ENCODE assay signal across 29 cellular contexts in the genomic region with DNA sequence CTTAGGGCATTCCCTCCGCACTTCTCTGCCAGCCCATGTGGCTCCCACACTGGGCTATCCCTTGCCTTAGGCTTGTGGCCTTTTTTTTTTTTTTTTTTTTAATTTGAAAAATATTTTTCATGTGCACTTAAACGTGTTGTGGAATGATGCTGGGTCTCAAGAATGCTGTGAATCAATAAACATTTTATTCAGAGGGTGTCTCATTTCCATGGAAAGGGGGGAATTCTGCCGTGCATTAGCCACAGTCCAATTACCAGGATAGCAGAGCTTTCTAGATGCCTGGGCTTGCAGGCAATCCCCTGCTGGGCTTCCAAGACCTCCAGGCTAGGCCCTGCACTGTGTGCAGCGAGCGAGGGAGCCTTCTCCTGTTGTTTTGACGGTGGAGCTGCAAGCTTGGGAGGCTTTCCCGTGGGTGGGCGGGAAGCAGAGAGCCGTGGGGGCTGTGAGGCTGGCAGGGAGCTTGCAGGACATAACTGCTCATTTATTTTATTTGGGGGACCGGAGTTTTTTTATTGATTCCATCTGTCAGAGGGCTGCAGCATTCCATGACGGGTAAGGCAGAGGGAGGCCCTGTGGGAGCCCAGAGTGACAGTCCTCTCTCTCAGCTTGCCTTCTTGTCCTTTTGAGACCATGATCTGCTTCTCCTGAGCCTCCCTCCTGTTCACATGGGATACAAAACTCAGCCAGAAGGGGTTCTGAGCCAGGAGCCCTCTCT. TPM values are rescaled to one million over a fixed set of nuclear protein-coding genes. Genes with fewer than 3 reads are reported as not detected.
DNase-seq lines count a peak whose midpoint lies in the region; FAIRE-seq and TF ChIP-seq lines count a peak whose summit lies in the region.
"Had no signal": no experiment of that assay in that cellular context is flagged by ENCODE, and none has a peak within 500 bp of the region (broad histone marks: within the 10 kb centered on the region; RNA-seq: fewer than 3 reads in every experiment).

No MANE protein-coding gene starts in this region.

- TF ChIP-seq RAD21 in H1 (IDR thresholded peaks at IDR 0.05 in 1 of 2, conservative IDR thresholded peaks at IDR 0.05 in 1 of 2; ENCODE audit: low read depth in 2 of 2, low read length in 2 of 2): no peak

- H3K27me3 ChIP-seq in H1 (replicated peaks in 1 of 4; ENCODE audit: control insufficient read depth in 3 of 4, extremely low read depth in 1 of 4, insufficient read depth in 3 of 4, low read length in 3 of 4) (0 out of 7 replicates have a peak, but pooled peaks cover 0 to 3% (median under 1%) of the 10 kb centered on the region in 4 experiments), osteoblast (ENCODE audit: insufficient read depth, low read length) (peaks cover 50% of the 10 kb centered on the region)
- H3K27me3 ChIP-seq: thyroid gland had no signal

- H2BK5ac ChIP-seq in H1 (ENCODE audit: low read depth, low read length): no peak overlapping the region

- H3K36me3 Mint-ChIP-seq in chondrocyte (ENCODE audit: low read depth): no peaks in the 10 kb centered on the region
- H3K36me3 Mint-ChIP-seq: activated CD4-positive, alpha-beta memory T cell treated with anti-CD3 and anti-CD28 coated beads for 36 hours; stimulated activated naive B cell treated with anti-CD40 and anti-IgM and Interleukin-4, amounts not matched to agents 10 μg/mL and 1 μg/mL and 100 μg/mL, for 72 hours; WTC11 had no signal

- H3K18ac ChIP-seq in H1 (ENCODE audit: extremely low read depth, low read length): no peak overlapping the region; the same call in 1 of the 2 replicates

- H3K9me3 Mint-ChIP-seq in chondrocyte (ENCODE audit: low read depth): no peaks in the 10 kb centered on the region
- H3K9me3 Mint-ChIP-seq: activated CD4-positive, alpha-beta memory T cell treated with anti-CD3 and anti-CD28 coated beads for 36 hours; stimulated activated naive B cell treated with anti-CD40 and anti-IgM and Interleukin-4, amounts not matched to agents 10 μg/mL and 1 μg/mL and 100 μg/mL, for 72 hours; T-helper 2 cell treated with Interferon-gamma antibody and Interleukin-4, amounts not matched to agents 5 μg/mL and 100 μg/mL, for 36 hours; WTC11 had no signal

- H3K4me1 Mint-ChIP-seq in chondrocyte (ENCODE audit: low read depth): peaks cover 22% of the 10 kb centered on the region

- no peak overlapping the region for H3K9ac ChIP-seq in H1 (replicated peaks in 1 of 4; ENCODE audit: extremely low read depth in 1 of 4, low read depth in 3 of 4, low read length in 3 of 4)
- H3K9ac ChIP-seq: parathyroid adenoma had no signal

- no peak for TF ChIP-seq EP300 in H1 (IDR thresholded peaks at IDR 0.05; ENCODE audit: borderline replicate concordance in 1 of 2, low read depth in 2 of 2, low read length in 2 of 2)

- no peak overlapping the region for H2AFZ ChIP-seq in H1 (ENCODE audit: low read length)
- no peak overlapping the region for H2AFZ ChIP-seq in osteoblast (ENCODE audit: low read length)
- H2AFZ ChIP-seq: parathyroid adenoma had no signal

- H4K91ac ChIP-seq in H1 (replicated peaks; ENCODE audit: insufficient read length, low read length): peak overlapping the region; percentile 66

- peak overlapping the region; percentile 72; the same call in 1 of the 2 replicates for H2BK15ac ChIP-seq in H1 (ENCODE audit: low read length)

- no peaks in the 10 kb centered on the region; the same call in none of the 2 replicates for H3K79me1 ChIP-seq in H1 (ENCODE audit: low read depth, low read length)

- no peak overlapping the region for H3K27ac Mint-ChIP-seq in chondrocyte (ENCODE audit: unreplicated experiment)
- H3K27ac Mint-ChIP-seq: activated CD4-positive, alpha-beta memory T cell treated with anti-CD3 and anti-CD28 coated beads for 36 hours; stimulated activated naive B cell treated with anti-CD40 and anti-IgM and Interleukin-4, amounts not matched to agents 10 μg/mL and 1 μg/mL and 100 μg/mL, for 72 hours; T-helper 2 cell treated with Interferon-gamma antibody and Interleukin-4, amounts not matched to agents 5 μg/mL and 100 μg/mL, for 36 hours; WTC11 had no signal

- H2BK20ac ChIP-seq in H1 (ENCODE audit: low read length): no peak overlapping the region

- no peak overlapping the region for H4K5ac ChIP-seq in H1 (ENCODE audit: insufficient read length, low read depth, low read length)

- FAIRE-seq in H1 (lab: Jason Lieb, UNC): no peak
- FAIRE-seq: frontal cortex had no signal

- H3K4me3 ChIP-seq in AG10803 (ENCODE audit: low read length): no peak overlapping the region
- H3K4me3 ChIP-seq in HEK293 (ENCODE audit: low read depth, low read length): no peak overlapping the region
- no peak overlapping the region for H3K4me3 ChIP-seq in H1 (ENCODE audit: extremely low read depth in 1 of 4, insufficient read depth in 2 of 4, low read depth in 3 of 4, low read length in 4 of 4)
- no peak overlapping the region for H3K4me3 ChIP-seq in osteoblast (ENCODE audit: insufficient read depth, low read length)
- H3K4me3 ChIP-seq: adrenal gland, dorsolateral prefrontal cortex, thyroid gland had no signal

- DNase-seq in AG10803 (ENCODE audit: low read depth): peak; percentile 71
- DNase-seq in H1 (ENCODE audit: low read depth in 1 of 2, low spot score in 2 of 2): no peak
- peak; percentile 93 for DNase-seq in osteoblast (ENCODE audit: insufficient read length, low spot score, missing footprints)
- DNase-seq in chondrocyte (ENCODE audit: low spot score): no peak
- no peak for DNase-seq in HT-29 (ENCODE audit: low spot score)
- no peak for DNase-seq in substantia nigra (lab: John Stamatoyannopoulos, UW)
- DNase-seq in activated naive CD4-positive, alpha-beta T cell (lab: John Stamatoyannopoulos, UW): no peak
- DNase-seq: activated CD4-positive, alpha-beta memory T cell treated with anti-CD3 and anti-CD28 coated beads for 36 hours; activated effector memory CD4-positive, alpha-beta T cell treated with anti-CD3 and anti-CD28 coated beads, Interleukin-2, amount 50 U/mL, for 16 hours; adrenal gland; AML-193; COR-L47; hypothalamus; KBM-7; mammary epithelial cell; MV-4-11; NCI-H187 treated with DMSO at 0.1 percent for 48 hours; NCI-H446 treated with DMSO at 0.1 percent for 48 hours; stimulated activated CD4-positive, alpha-beta T cell treated with anti-CD3 and anti-CD28 coated beads, Interleukin-1b, Interleukin-23, amount 100 ng/mL, for 48 hours; stimulated activated naive B cell treated with anti-CD40 and anti-IgM and Interleukin-4, amounts not matched to agents 10 μg/mL and 1 μg/mL and 100 μg/mL, for 72 hours had no signal

- H3K27me3 Mint-ChIP-seq in chondrocyte (ENCODE audit: low read depth): peaks cover 27% of the 10 kb centered on the region

- TF ChIP-seq CTCF in AG10803 (conservative IDR thresholded peaks at IDR 0.05; ENCODE audit: low read length) (no peak), HEK293 (tag by site-specific recombination; IDR thresholded peaks at IDR 0.05) (no peak), H1 (IDR thresholded peaks at IDR 0.05; ENCODE audit: control extremely low read depth in 1 of 3, insufficient read depth in 1 of 3, low read depth in 1 of 3, low read length in 3 of 3) (no peak), osteoblast (IDR thresholded peaks at IDR 0.05; ENCODE audit: extremely low read depth, low read depth, low read length) (no peak), chondrocyte (IDR thresholded peaks at IDR 0.05) (no peak)

- H4K20me1 ChIP-seq in H1 (replicated peaks in 1 of 2; ENCODE audit: control insufficient read depth in 1 of 2, insufficient read depth in 2 of 2, low read length in 2 of 2) (peaks cover 0 to 11% of the 10 kb centered on the region in 2 experiments), osteoblast (ENCODE audit: insufficient read depth, low read length) (peaks cover 7% of the 10 kb centered on the region)

- no peak overlapping the region for H3K4me2 ChIP-seq in H1 (ENCODE audit: insufficient read depth in 1 of 2, low read depth in 2 of 2, low read length in 2 of 2)
- no peak overlapping the region for H3K4me2 ChIP-seq in osteoblast (ENCODE audit: insufficient read depth, low read length)

- no peak overlapping the region for H4K8ac ChIP-seq in H1 (ENCODE audit: extremely low read depth, insufficient read depth, low read length)

- 85% methylated on average over 11 of the region's 11 CpGs; no CpG with 5 or more reads in 1 of the 2 experiments for WGBS in H1 (ENCODE audit: extremely low coverage in 1 of 2, insufficient coverage in 1 of 2, insufficient read length in 1 of 2, insufficient replicate concordance in 2 of 2, low coverage in 1 of 2, low lambda C conversion rate in 2 of 2, missing lambda C conversion rate in 1 of 2), 2 experiments

- H2BK120ac ChIP-seq in H1 (replicated peaks; ENCODE audit: low read depth, low read length): no peak overlapping the region

- POLR2A ChIA-PET in HEK293 (lab: Yijun Ruan, JAX) (interaction anchor here (1.6 kb wide), 1 partner anchor 121 kb away, joined by 3 read pairs; no protein-coding TSS in a partner anchor), H1 (lab: Charles Lee; ENCODE audit: partially characterized antibody) (no interaction called here)

- H3K79me2 ChIP-seq in H1 (ENCODE audit: control insufficient read depth in 1 of 2, insufficient read depth in 2 of 2, low read length in 2 of 2) (peaks cover 0 to 4% of the 10 kb centered on the region in 2 experiments; a peak in 1 of 4 replicates), osteoblast (ENCODE audit: insufficient read depth, low read length) (no peaks in the 10 kb centered on the region)
- H3K79me2 ChIP-seq: parathyroid adenoma had no signal

- no peaks in the 10 kb centered on the region for H3K4me1 ChIP-seq in HEK293 (ENCODE audit: control insufficient read depth, insufficient read depth, low read length)
- H3K4me1 ChIP-seq in H1 (replicated peaks in 1 of 4; ENCODE audit: control insufficient read depth in 3 of 4, insufficient read depth in 4 of 4, low read length in 3 of 4): peaks cover 0 to 30% (median 24%) of the 10 kb centered on the region in 4 experiments; a peak in 6 of 7 replicates
- peaks cover 15% of the 10 kb centered on the region for H3K4me1 ChIP-seq in osteoblast (ENCODE audit: insufficient read depth, low read length)
- H3K4me1 ChIP-seq: adrenal gland, parathyroid adenoma had no signal

- no peak overlapping the region for H3K23ac ChIP-seq in H1 (ENCODE audit: insufficient read length)

- no peak overlapping the region for H2AK5ac ChIP-seq in H1 (ENCODE audit: low read depth, low read length)

- CTCF ChIA-PET in HEK293 (lab: Yijun Ruan, JAX): interaction anchor here (0.6 kb wide), 1 partner anchor 10 kb away, joined by 3 read pairs; a partner anchor contains a TSS
- CTCF ChIA-PET in H1 (lab: Charles Lee; ENCODE audit: partially characterized antibody): interaction anchor here (0.8 to 8.8 kb wide), 8 partner anchors 17 to 328 kb away, joined by 3 to 66 read pairs (median 4); no protein-coding TSS in a partner anchor

- no peak overlapping the region for H3K27ac ChIP-seq in HEK293 (ENCODE audit: extremely low read depth, low read depth, low read length)
- no peak overlapping the region for H3K27ac ChIP-seq in H1 (ENCODE audit: low read depth, low read length)
- H3K27ac ChIP-seq in osteoblast (ENCODE audit: low read depth, low read length): no peak overlapping the region
- no peak overlapping the region for H3K27ac ChIP-seq in substantia nigra (ENCODE audit: low read depth, low read length, poor library complexity, severe bottlenecking)
- H3K27ac ChIP-seq: adrenal gland, parathyroid adenoma, thyroid gland had no signal

- no peak for TF ChIP-seq POLR2A in H1 (IDR thresholded peaks at IDR 0.05; ENCODE audit: control extremely low read depth in 1 of 2, low read depth in 2 of 2, low read length in 2 of 2)

- H3K36me3 ChIP-seq in HEK293 (ENCODE audit: control insufficient read depth in 2 of 2, insufficient read depth in 1 of 2, low read length in 2 of 2): no peaks in the 10 kb centered on the region
- H3K36me3 ChIP-seq in H1 (ENCODE audit: control insufficient read depth in 2 of 4, insufficient read depth in 4 of 4, low read length in 3 of 4): no peaks in the 10 kb centered on the region
- H3K36me3 ChIP-seq in osteoblast (ENCODE audit: insufficient read depth, low read length): no peaks in the 10 kb centered on the region
- H3K36me3 ChIP-seq: adrenal gland, thyroid gland had no signal

- H3K9me3 ChIP-seq in HEK293 (ENCODE audit: control insufficient read depth, insufficient read depth, low read depth, low read length) (no peaks in the 10 kb centered on the region), H1 (ENCODE audit: insufficient read depth in 2 of 2, low read depth in 1 of 2, low read length in 1 of 2) (no peaks in the 10 kb centered on the region), osteoblast (ENCODE audit: low read depth, low read length) (no peaks in the 10 kb centered on the region)
- H3K9me3 ChIP-seq: adrenal gland, thyroid gland had no signal

- no peak overlapping the region for H3K56ac ChIP-seq in H1 (replicated peaks; ENCODE audit: insufficient read length, low read depth, low read length)

- H3K23me2 ChIP-seq in H1 (ENCODE audit: low read depth, low read length): peaks cover 14% of the 10 kb centered on the region; the same call in 1 of the 2 replicates

- H3K14ac ChIP-seq in H1 (ENCODE audit: insufficient read length): no peak overlapping the region

- no peak overlapping the region for H3K4ac ChIP-seq in H1 (replicated peaks; ENCODE audit: insufficient read length, low read depth, low read length)

- no peak overlapping the region for H3K4me3 Mint-ChIP-seq in chondrocyte (ENCODE audit: unreplicated experiment)
- H3K4me3 Mint-ChIP-seq: activated CD4-positive, alpha-beta memory T cell treated with anti-CD3 and anti-CD28 coated beads for 36 hours; stimulated activated naive B cell treated with anti-CD40 and anti-IgM and Interleukin-4, amounts not matched to agents 10 μg/mL and 1 μg/mL and 100 μg/mL, for 72 hours; T-helper 2 cell treated with Interferon-gamma antibody and Interleukin-4, amounts not matched to agents 5 μg/mL and 100 μg/mL, for 36 hours; WTC11 had no signal

- no peak overlapping the region for H2BK12ac ChIP-seq in H1 (ENCODE audit: low read depth, low read length)

RNA-seq across cellular contexts. Expression of a gene that starts 2.6 kb away (rescaled TPM):
- 28.8 and 31.5 TPM in 2 replicates for total RNA-seq in H1 (2021; fragmentation: NEBNext Ultra II Directional; extraction: Animal tissue kit (Norgen Biotek cat#: 25700))
- polyA plus RNA-seq in H1 (2011; rRNA removed): 40.7 and 67.4 TPM in 2 replicates
- 38.3 TPM for polyA plus RNA-seq in H1 (2011; cell fraction: cytosol; rRNA removed)
- polyA plus RNA-seq in H1 (2011; cell fraction: nucleus; rRNA removed): 98.5 TPM
- polyA plus RNA-seq in H1 (2012, experiment 1 of 2): 29.4 to 44.2 TPM (median 42.1 TPM) in 4 replicates
- polyA plus RNA-seq in H1 (2012, experiment 2 of 2): 35.2 TPM
- polyA plus RNA-seq in H1 (2013, experiment 1 of 2): 26.2 TPM
- 24.4 TPM for polyA plus RNA-seq in H1 (2013, experiment 2 of 2)
- polyA minus RNA-seq in H1 (2011; rRNA and poly(A)+ RNA removed): 12.0 and 13.2 TPM in 2 replicates
- 20.3 TPM for polyA minus RNA-seq in H1 (2011; cell fraction: cytosol; rRNA and poly(A)+ RNA removed)
- polyA minus RNA-seq in H1 (2011; cell fraction: nucleus; rRNA and poly(A)+ RNA removed): 32.0 TPM
- total RNA-seq in osteoblast: 21.2 and 44.5 TPM in 2 replicates
- 8.9 to 22.2 TPM (median 9.5 TPM) in 3 replicates for total RNA-seq in chondrocyte
- not detected in 2 replicates for total RNA-seq in HT-29 (2014; rRNA removed; shearing (Covaris generic))
- total RNA-seq: activated CD4-positive, alpha-beta memory T cell treated with anti-CD3 and anti-CD28 coated beads for 36 hours; mammary epithelial cell had no signal
- polyA plus RNA-seq: mammary epithelial cell had no signal

RNA-seq across cellular contexts. Expression of a gene that starts 9.8 kb away (rescaled TPM):
- 3.0 and 3.3 TPM in 2 replicates for total RNA-seq in H1 (2021; fragmentation: NEBNext Ultra II Directional; extraction: Animal tissue kit (Norgen Biotek cat#: 25700))
- polyA plus RNA-seq in H1 (2011; rRNA removed): 1.0 and 2.2 TPM in 2 replicates
- polyA plus RNA-seq in H1 (2011; cell fraction: cytosol; rRNA removed): 1.6 TPM
- 10.5 TPM for polyA plus RNA-seq in H1 (2011; cell fraction: nucleus; rRNA removed)
- polyA plus RNA-seq in H1 (2012, experiment 1 of 2): 1.7 to 2.0 TPM (median 1.9 TPM) in 4 replicates
- polyA plus RNA-seq in H1 (2012, experiment 2 of 2): 0.84 TPM
- polyA plus RNA-seq in H1 (2013, experiment 1 of 2): 0.75 TPM
- 0.68 TPM for polyA plus RNA-seq in H1 (2013, experiment 2 of 2)
- 1.8 and 3.0 TPM in 2 replicates for polyA minus RNA-seq in H1 (2011; rRNA and poly(A)+ RNA removed)
- 0.59 TPM for polyA minus RNA-seq in H1 (2011; cell fraction: cytosol; rRNA and poly(A)+ RNA removed)
- polyA minus RNA-seq in H1 (2011; cell fraction: nucleus; rRNA and poly(A)+ RNA removed): 8.6 TPM
- total RNA-seq in osteoblast (1.2 and 1.8 TPM in 2 replicates), chondrocyte (0.15 to 1.2 TPM (median 0.44 TPM) in 3 replicates)
- not detected in 2 replicates for total RNA-seq in HT-29 (2014; rRNA removed; shearing (Covaris generic))
- total RNA-seq: activated CD4-positive, alpha-beta memory T cell treated with anti-CD3 and anti-CD28 coated beads for 36 hours; cardiac septum; kidney epithelial cell; mammary epithelial cell; thyroid gland had no signal
- polyA plus RNA-seq: mammary epithelial cell had no signal

Comparison
In these comparisons a context has a peak if more than half of its experiments do, and no peak if none do; other contexts are left out.
1. DNase-seq: peak in AG10803 (single experiment) and osteoblast (single experiment); none in H1 (0 of 2), chondrocyte (single experiment), HT-29 (single experiment), substantia nigra (0 of 49) and activated naive CD4-positive, alpha-beta T cell (0 of 4).